ENCODE assay signal across 8 cellular contexts in genomic region chr1:23367451-23367790, GRCh38. TPM values are rescaled to one million over a fixed set of nuclear protein-coding genes. Genes with fewer than 3 reads are reported as not detected.
DNase-seq lines count a peak whose midpoint lies in the region; FAIRE-seq and TF ChIP-seq lines count a peak whose summit lies in the region.

No MANE protein-coding gene starts in this region.

- POLR2A ChIA-PET in AG04450 (lab: Yijun Ruan, JAX): interaction anchor here (1.2 to 2.8 kb wide), 4 partner anchors 10 to 27 kb away, joined by 4 to 41 read pairs (median 6); partner anchors contain the start of gene HNRNPR

- peak overlapping the region in 1 of 3 donors; percentile 86 for H3K27ac Mint-ChIP-seq in IgD-negative memory B cell

- peaks cover 26 to 40% of the 10 kb centered on the region in 2 donors for H3K4me1 ChIP-seq in muscle layer of duodenum (ENCODE audit: control insufficient read depth in 1 of 2, insufficient read depth in 2 of 2, low read length in 2 of 2)

- H3K36me3 ChIP-seq in bronchial epithelial cell (ENCODE audit: control insufficient read depth, insufficient read depth, low read length): peaks cover 15% of the 10 kb centered on the region
- peaks cover 11 to 39% of the 10 kb centered on the region in 2 donors for H3K36me3 ChIP-seq in muscle layer of duodenum (ENCODE audit: control insufficient read depth in 1 of 2, insufficient read depth in 2 of 2, low read length in 2 of 2)

- TF ChIP-seq CTCF in AG04450 (IDR thresholded peaks at IDR 0.05; ENCODE audit: low read depth, low read length) (no peak), bronchial epithelial cell (IDR thresholded peaks at IDR 0.05; ENCODE audit: insufficient read depth, low read length, severe bottlenecking) (no peak)

- H3K9me3 ChIP-seq in AG04450 (ENCODE audit: control insufficient read depth, insufficient read depth, low read length): peaks cover 36% of the 10 kb centered on the region
- H3K9me3 ChIP-seq in muscle layer of duodenum (ENCODE audit: control insufficient read depth in 1 of 2, low read length in 2 of 2): peaks cover 13 to 23% of the 10 kb centered on the region in 2 donors

- FAIRE-seq in bronchial epithelial cell (lab: Jason Lieb, UNC) (no peak), GM12892 (lab: Jason Lieb, UNC) (no peak)

- H3K27me3 ChIP-seq in AG04450 (ENCODE audit: control insufficient read depth, insufficient read depth, low read length) (no peaks in the 10 kb centered on the region), bronchial epithelial cell (ENCODE audit: control insufficient read depth, insufficient read depth, low read length) (no peaks in the 10 kb centered on the region), muscle layer of duodenum (ENCODE audit: low read depth, low read length) (no peaks in the 10 kb centered on the region)

- H3K4me3 Mint-ChIP-seq in IgD-negative memory B cell: peak overlapping the region; percentile 94 to 100 (median 98)

- H3K4me1 Mint-ChIP-seq in IgD-negative memory B cell: peaks cover 8 to 24% (median 19%) of the 10 kb centered on the region in 3 donors

- no peak for TF ChIP-seq POLR2A in GM12892 (IDR thresholded peaks at IDR 0.05; ENCODE audit: low read depth, low read length)

- no peaks in the 10 kb centered on the region for H3K27me3 Mint-ChIP-seq in IgD-negative memory B cell

- H3K27ac ChIP-seq in AG04450 (ENCODE audit: low read depth, low read length) (no peak overlapping the region), muscle layer of duodenum (ENCODE audit: low read length) (peak overlapping the region; percentile 88)

- DNase-seq in AG04450 (ENCODE audit: low read depth, low spot score): no peak
- DNase-seq in bronchial epithelial cell (ENCODE audit: low read depth): no peak
- DNase-seq in ureter (ENCODE audit: low spot score): no peak
- DNase-seq in stimulated activated CD4-positive, alpha-beta T cell treated with anti-CD3 and anti-CD28 coated beads, Interleukin-2, amount 100 ng/mL, for 48 hours: no peak
- no peak for DNase-seq in GM12892 (ENCODE audit: insufficient read length)
- no peak for DNase-seq in effector CD8-positive, alpha-beta T cell (lab: John Stamatoyannopoulos, UW)

- peaks cover 13% of the 10 kb centered on the region for H3K36me3 Mint-ChIP-seq in IgD-negative memory B cell

- peaks cover under 1 to 10% (median 4%) of the 10 kb centered on the region in 3 donors for H3K9me3 Mint-ChIP-seq in IgD-negative memory B cell

- CTCF ChIA-PET in AG04450 (lab: Charles Lee): interaction anchor here (3.4 kb wide), 1 partner anchor 36 kb away, joined by 24 read pairs; no protein-coding TSS in a partner anchor

- H3K4me3 ChIP-seq in AG04450 (ENCODE audit: low read depth, low read length): peak overlapping the region; percentile 99
- peak overlapping the region; percentile 76 for H3K4me3 ChIP-seq in bronchial epithelial cell (ENCODE audit: low read depth, low read length)
- H3K4me3 ChIP-seq in muscle layer of duodenum (ENCODE audit: low read depth in 1 of 2, low read length in 2 of 2): peak overlapping the region; percentile 78 to 99

RNA-seq across cellular contexts. Expression of gene ZNF436, which starts 2.2 kb away (rescaled TPM):
- polyA plus RNA-seq in AG04450 (2011; rRNA removed): 14.2 and 17.2 TPM in 2 replicates
- 14.6 and 22.5 TPM in 2 replicates for polyA minus RNA-seq in AG04450 (2011; rRNA and poly(A)+ RNA removed)
- 2.5 TPM for polyA plus RNA-seq in IgD-negative memory B cell
- total RNA-seq in bronchial epithelial cell: 29.0 and 35.7 TPM in 2 replicates
- total RNA-seq in ureter: 40.2 TPM
- polyA plus RNA-seq in GM12892 (2012; ENCODE audit: missing spikeins): 2.3 TPM

RNA-seq across cellular contexts. Expression of gene HNRNPR, which starts 23.3 kb away (rescaled TPM):
- polyA plus RNA-seq in AG04450 (2011; rRNA removed): 134 and 171 TPM in 2 replicates
- polyA minus RNA-seq in AG04450 (2011; rRNA and poly(A)+ RNA removed): 128 and 134 TPM in 2 replicates
- 164 TPM for polyA plus RNA-seq in IgD-negative memory B cell
- 70.8 and 84.0 TPM in 2 replicates for total RNA-seq in bronchial epithelial cell
- total RNA-seq in ureter: 164 TPM
- polyA plus RNA-seq in GM12892 (2012; ENCODE audit: missing spikeins): 129 TPM

RNA-seq across cellular contexts. Expression of gene TCEA3, which starts 57.1 kb away (rescaled TPM):
- 14.7 and 15.6 TPM in 2 replicates for polyA plus RNA-seq in AG04450 (2011; rRNA removed)
- polyA minus RNA-seq in AG04450 (2011; rRNA and poly(A)+ RNA removed): 10.9 and 11.2 TPM in 2 replicates
- polyA plus RNA-seq in IgD-negative memory B cell: 0.69 TPM
- 6.6 and 10.5 TPM in 2 replicates for total RNA-seq in bronchial epithelial cell
- 50.2 TPM for total RNA-seq in ureter
- not detected for polyA plus RNA-seq in GM12892 (2012; ENCODE audit: missing spikeins)
